29 cellular contexts compared by ENCODE assay signal in the genomic region with DNA sequence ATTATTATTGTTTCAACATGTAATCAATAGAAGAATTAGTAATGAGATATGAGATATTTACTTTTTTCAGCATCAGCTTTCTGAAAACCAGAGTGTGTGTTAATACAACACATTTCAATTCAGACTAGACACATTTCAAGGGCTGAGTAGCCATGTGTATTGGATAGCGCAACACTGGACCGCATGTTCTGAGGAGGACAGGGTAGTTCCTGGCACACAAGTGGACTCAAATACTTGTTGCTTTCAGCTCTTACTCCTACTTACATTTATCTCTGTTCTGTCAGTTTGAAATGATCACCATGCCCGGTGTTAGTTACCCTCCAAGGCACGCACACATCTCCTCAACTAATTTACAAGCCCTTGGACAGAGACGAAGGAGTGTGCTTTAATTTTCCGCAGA.
DNase-seq lines count a peak whose midpoint lies in the region; ATAC-seq and TF ChIP-seq lines count a peak whose summit lies in the region.
"Had no signal": no experiment of that assay in that cellular context is flagged by ENCODE, and none has a peak within 500 bp of the region (broad histone marks: within the 10 kb centered on the region; RNA-seq: fewer than 3 reads in every experiment).

No MANE protein-coding gene starts in this region.

- intact Hi-C loops in dorsolateral prefrontal cortex (cut with DNase I): loop anchor here in 1 of 2 donors (10.0 kb wide), 1 partner anchor 63 kb away; no protein-coding TSS in a partner anchor

- no peak overlapping the region for H3K4me3 ChIP-seq in dorsolateral prefrontal cortex
- H3K4me3 ChIP-seq: A549; BLaER1; BLaER1 treated with 17β-estradiol and CSF1 and Interleukin-3, amounts not matched to agents 10 nM and 100 nM had no signal

- no peak for DNase-seq in dorsolateral prefrontal cortex
- no peak for DNase-seq in omental fat pad (ENCODE audit: low spot score)
- no peak for DNase-seq in NCI-H2107 treated with DMSO at 0.1 percent for 48 hours (lab: John Stamatoyannopoulos, UW; ENCODE audit: unreplicated experiment)
- no peak for DNase-seq in D341Med (ENCODE audit: low spot score)
- DNase-seq: 8988T; ACHN; AML-193; BE2C; C1 segment of cervical spinal cord; Caco-2; Calu3; CD4-positive, alpha-beta memory T cell; CD4-positive, alpha-beta T cell; CD4-positive, CD25-positive, alpha-beta regulatory T cell; CD8-positive, alpha-beta memory T cell; CD8-positive, alpha-beta T cell; COR-L47; DMS 273 treated with DMSO at 0.1 percent for 48 hours; DMS153; DMS53; DMS79; DMS79 treated with DMSO at 0.1 percent for 48 hours; DND-41; EL had no signal

- H3K27ac ChIP-seq in dorsolateral prefrontal cortex: peak overlapping the region in 30 of 59 donors; percentile 7 to 92 (median 62)
- H3K27ac ChIP-seq: 22Rv1; A549; BLaER1; BLaER1 treated with 17β-estradiol and CSF1 and Interleukin-3, amounts not matched to agents 10 nM and 100 nM; C4-2B had no signal

- ATAC-seq in omental fat pad (ENCODE audit: low FRiP score): peak; percentile 76
- ATAC-seq: A549; CD8-positive, alpha-beta T cell had no signal

- no peak for TF ChIP-seq CTCF in dorsolateral prefrontal cortex (IDR thresholded peaks at IDR 0.05 in 54 of 56, conservative IDR thresholded peaks at IDR 0.05 in 2 of 56; ENCODE audit: low read depth in 1 of 56, partially characterized antibody in 56 of 56)
- TF ChIP-seq CTCF in omental fat pad (IDR thresholded peaks at IDR 0.05): no peak

- H3K27me3 ChIP-seq in dorsolateral prefrontal cortex: no peaks in the 10 kb centered on the region
- H3K27me3 ChIP-seq: BE2C; BLaER1; BLaER1 treated with 17β-estradiol and CSF1 and Interleukin-3, amounts not matched to agents 10 nM and 100 nM had no signal
